Comparison of ENCODE assay signal across 7 cellular contexts in the genomic region with DNA sequence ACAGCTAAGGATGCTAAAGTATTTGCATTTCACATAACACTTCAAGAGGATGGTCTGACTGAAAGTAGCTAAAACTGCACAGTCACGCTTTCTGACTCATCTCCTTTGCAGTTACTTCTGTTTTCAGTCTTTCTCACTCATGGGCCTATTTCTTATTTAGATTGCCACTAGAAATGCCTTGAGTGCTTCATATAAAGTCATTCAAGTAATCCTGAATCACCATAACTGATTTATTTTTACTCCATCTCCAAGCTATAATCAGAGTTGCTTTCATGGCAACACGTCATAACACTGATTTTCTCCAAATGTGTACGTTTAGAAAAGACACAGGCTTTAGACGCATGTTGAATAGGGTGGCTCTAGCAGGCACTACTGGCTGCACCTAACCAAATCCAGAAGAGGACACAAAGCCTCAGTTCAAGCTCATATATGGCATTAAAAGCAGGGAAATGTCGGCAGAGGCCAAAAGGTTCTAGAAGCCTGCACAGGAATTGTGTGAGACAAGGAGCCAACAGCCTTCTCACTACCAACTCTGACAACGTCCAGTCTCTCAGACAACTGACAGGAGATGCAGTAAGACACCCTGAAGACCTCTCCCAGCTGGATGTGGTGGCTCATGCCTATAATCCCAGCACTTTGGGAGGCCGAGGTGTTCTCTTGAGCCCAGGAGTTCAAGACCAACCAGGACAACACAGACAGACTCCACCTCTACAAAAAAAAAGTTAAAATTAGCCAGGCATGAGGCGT.
DNase-seq lines count a peak whose midpoint lies in the region; ATAC-seq lines count a peak whose summit lies in the region.

No MANE protein-coding gene starts in this region.

- no peak overlapping the region for H3K27ac ChIP-seq in SJCRH30

- peaks cover 6% of the 10 kb centered on the region for H3K27me3 Mint-ChIP-seq in activated T-helper 2 cell treated with anti-CD3 and anti-CD28 coated beads, Interferon-gamma antibody, Interleukin-2, Interleukin-4, amounts not matched to agents 10 μg/mL and 5 μg/mL and 100 μg/mL, durations not matched to agents 14 hours and 24 hours and 36 hours (ENCODE audit: low read depth)

- H3K36me3 Mint-ChIP-seq in activated T-helper 2 cell treated with anti-CD3 and anti-CD28 coated beads, Interferon-gamma antibody, Interleukin-2, Interleukin-4, amounts not matched to agents 10 μg/mL and 5 μg/mL and 100 μg/mL, durations not matched to agents 14 hours and 24 hours and 36 hours (ENCODE audit: low read depth), result no peaks in the 10 kb centered on the region

- no peaks in the 10 kb centered on the region for H3K36me3 ChIP-seq in SJCRH30

- H3K4me3 Mint-ChIP-seq in activated T-helper 2 cell treated with anti-CD3 and anti-CD28 coated beads, Interferon-gamma antibody, Interleukin-2, Interleukin-4, amounts not matched to agents 10 μg/mL and 5 μg/mL and 100 μg/mL, durations not matched to agents 14 hours and 24 hours and 36 hours (ENCODE audit: low read depth), result no peak overlapping the region

- DNase-seq in HT1080 (ENCODE audit: low read depth), result peak; percentile 82
- DNase-seq in astrocyte of the hippocampus (ENCODE audit: low read depth, low spot score), result peak; percentile 81
- DNase-seq in non-pigmented ciliary epithelial cell (ENCODE audit: low read depth), result peak; percentile 71
- DNase-seq in SJCRH30, result no peak
- no peak for DNase-seq in activated T-helper 2 cell treated with anti-CD3 and anti-CD28 coated beads, Interferon-gamma antibody, Interleukin-2, Interleukin-4, amounts not matched to agents 10 μg/mL and 5 μg/mL and 100 μg/mL, durations not matched to agents 14 hours and 24 hours and 36 hours (ENCODE audit: low spot score)

- H3K27ac Mint-ChIP-seq in activated T-helper 2 cell treated with anti-CD3 and anti-CD28 coated beads, Interferon-gamma antibody, Interleukin-2, Interleukin-4, amounts not matched to agents 10 μg/mL and 5 μg/mL and 100 μg/mL, durations not matched to agents 14 hours and 24 hours and 36 hours, result no peak overlapping the region

- ATAC-seq in GM18502 (IDR thresholded peaks at IDR 0.05; ENCODE audit: poor library complexity, unreplicated experiment) (peak; percentile 98), GM21576 (IDR thresholded peaks at IDR 0.05; ENCODE audit: unreplicated experiment) (peak; percentile 95)

- H3K27me3 ChIP-seq in SJCRH30, result no peaks in the 10 kb centered on the region

- H3K9me3 Mint-ChIP-seq in activated T-helper 2 cell treated with anti-CD3 and anti-CD28 coated beads, Interferon-gamma antibody, Interleukin-2, Interleukin-4, amounts not matched to agents 10 μg/mL and 5 μg/mL and 100 μg/mL, durations not matched to agents 14 hours and 24 hours and 36 hours, result no peaks in the 10 kb centered on the region

- no peak overlapping the region for H3K4me3 ChIP-seq in SJCRH30

- H3K4me1 Mint-ChIP-seq in activated T-helper 2 cell treated with anti-CD3 and anti-CD28 coated beads, Interferon-gamma antibody, Interleukin-2, Interleukin-4, amounts not matched to agents 10 μg/mL and 5 μg/mL and 100 μg/mL, durations not matched to agents 14 hours and 24 hours and 36 hours (ENCODE audit: low read depth), result peaks cover 18% of the 10 kb centered on the region

- H3K4me1 ChIP-seq in SJCRH30, result no peaks in the 10 kb centered on the region

- intact Hi-C loops in activated T-helper 2 cell treated with anti-CD3 and anti-CD28 coated beads, Interferon-gamma antibody, Interleukin-2, Interleukin-4, amounts not matched to agents 10 μg/mL and 5 μg/mL and 100 μg/mL, durations not matched to agents 14 hours and 24 hours and 36 hours (cut with micrococcal nuclease), result no loop called here

- H3K9me3 ChIP-seq in SJCRH30 (replicated peaks), result no peaks in the 10 kb centered on the region

Comparison
In these comparisons a context has a peak if more than half of its experiments do, and no peak if none do; other contexts are left out.
1. DNase-seq: peak in HT1080 (single experiment), astrocyte of the hippocampus (single experiment) and non-pigmented ciliary epithelial cell (single experiment); none in SJCRH30 (0 of 2) and activated T-helper 2 cell treated with anti-CD3 and anti-CD28 coated beads, Interferon-gamma antibody, Interleukin-2, Interleukin-4, amounts not matched to agents 10 μg/mL and 5 μg/mL and 100 μg/mL, durations not matched to agents 14 hours and 24 hours and 36 hours (single experiment).